11 cellular contexts compared by ENCODE assay signal in the genomic region with DNA sequence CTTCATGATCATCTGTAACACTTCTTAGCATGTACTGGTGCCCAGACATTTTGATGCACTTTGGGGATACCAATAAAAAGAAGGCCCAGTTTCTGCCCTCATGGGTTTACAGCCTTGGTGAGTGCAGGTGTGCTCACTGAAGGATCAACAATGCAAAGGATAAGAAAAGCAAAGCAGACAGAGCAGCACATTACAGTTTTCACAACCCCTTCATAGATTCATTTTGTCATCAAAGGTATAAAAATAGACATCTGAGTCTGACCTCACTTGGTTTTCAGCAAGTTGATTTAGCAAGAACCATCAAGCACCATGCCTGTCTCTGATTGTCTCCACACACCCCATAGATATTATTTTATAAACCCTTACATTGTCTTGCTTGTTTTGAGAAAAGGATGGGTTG.
DNase-seq lines count a peak whose midpoint lies in the region; ATAC-seq, FAIRE-seq and TF ChIP-seq lines count a peak whose summit lies in the region.
"Had no signal": no experiment of that assay in that cellular context is flagged by ENCODE, and none has a peak within 500 bp of the region (broad histone marks: within the 10 kb centered on the region; RNA-seq: fewer than 3 reads in every experiment).

No MANE protein-coding gene starts in this region.

- H2AFZ ChIP-seq in OCI-LY7 (ENCODE audit: low read length): no peak overlapping the region

- CTCF ChIA-PET in OCI-LY7 (lab: Charles Lee; ENCODE audit: unreplicated experiment): interaction anchor here (1.6 kb wide), 1 partner anchor 10 kb away, joined by 9 read pairs; no protein-coding TSS in a partner anchor

- peak overlapping the region; percentile 87 for H3K4me2 ChIP-seq in OCI-LY7 (ENCODE audit: low read length)

- no peaks in the 10 kb centered on the region for H3K9me2 ChIP-seq in OCI-LY7 (ENCODE audit: insufficient read depth, low read length)

- intact Hi-C loops in OCI-LY7 (cut with micrococcal nuclease; ENCODE audit: unreplicated experiment): loop anchor here (1.0 kb wide), 1 partner anchor 97 kb away; no protein-coding TSS in a partner anchor

- no TSS peak for BruUV-seq in OCI-LY7 (replicated peaks; lab: Mats Ljungman, UMichigan)

- peaks cover 26% of the 10 kb centered on the region; the same call in 1 of the 2 replicates for H3K79me2 ChIP-seq in OCI-LY7 (ENCODE audit: insufficient read depth, low read depth, low read length)

- peak overlapping the region; percentile 57 for H3K4me3 ChIP-seq in OCI-LY7 (ENCODE audit: low read depth, low read length, poor library complexity, severe bottlenecking)
- H3K4me3 ChIP-seq: upper lobe of left lung had no signal

- peaks cover 4% of the 10 kb centered on the region; the same call in 1 of the 2 replicates for H3K36me3 ChIP-seq in OCI-LY7 (ENCODE audit: insufficient read depth, low read length)
- H3K36me3 ChIP-seq: upper lobe of left lung had no signal

- H3K4me1 ChIP-seq in OCI-LY7 (ENCODE audit: insufficient read depth, low read length, poor library complexity, severe bottlenecking): peaks cover 80% of the 10 kb centered on the region
- peaks cover 20% of the 10 kb centered on the region for H3K4me1 ChIP-seq in foreskin keratinocyte

- ATAC-seq in GM19468 (IDR thresholded peaks at IDR 0.05; ENCODE audit: extremely low read depth, unreplicated experiment): peak; percentile 30
- peak; percentile 34 for ATAC-seq in HG03066 (IDR thresholded peaks at IDR 0.05; ENCODE audit: low read depth, unreplicated experiment)
- ATAC-seq in foreskin keratinocyte: no peak

- POLR2A ChIA-PET in OCI-LY7 (lab: Charles Lee): interaction anchor here (0.6 to 12.3 kb wide), 8 partner anchors 11 to 96 kb away, joined by 3 to 196 read pairs (median 28); a partner anchor contains a TSS

- no peaks in the 10 kb centered on the region for H3K27me3 ChIP-seq in foreskin keratinocyte
- H3K27me3 ChIP-seq: upper lobe of left lung had no signal

- H3K27ac ChIP-seq in OCI-LY7 (ENCODE audit: low read depth, low read length, poor library complexity, severe bottlenecking): peak overlapping the region; percentile 98
- H3K27ac ChIP-seq in foreskin keratinocyte: no peak overlapping the region
- H3K27ac ChIP-seq: upper lobe of left lung had no signal

- no peaks in the 10 kb centered on the region for H3K9me3 ChIP-seq in OCI-LY7 (ENCODE audit: low read length)
- H3K9me3 ChIP-seq: upper lobe of left lung had no signal

- FAIRE-seq in GM12892 (lab: Jason Lieb, UNC): peak; percentile 94

- TF ChIP-seq POLR2A in GM12892 (IDR thresholded peaks at IDR 0.05; ENCODE audit: low read depth, low read length): no peak

- H4K20me1 ChIP-seq in OCI-LY7 (ENCODE audit: insufficient read depth, low read length): no peaks in the 10 kb centered on the region

- DNase-seq in GM12892 (ENCODE audit: insufficient read length) (no peak), OCI-LY7 (ENCODE audit: low spot score) (peak; percentile 95), foreskin keratinocyte (no peak), EL (no peak), NCI-H1930 (lab: John Stamatoyannopoulos, UW) (no peak)
- no peak for DNase-seq in NK-92 treated with Interleukin-12 subunit alpha and Interleukin-12 subunit beta, amount 100 ng/mL, for 24 hours (lab: John Stamatoyannopoulos, UW)
- DNase-seq: aorta; stimulated activated CD4-positive, alpha-beta T cell treated with anti-CD3 and anti-CD28 coated beads, Interleukin-4, amount 100 ng/mL, for 4 hours; upper lobe of left lung had no signal

- TF ChIP-seq CTCF in OCI-LY7 (conservative IDR thresholded peaks at IDR 0.05; ENCODE audit: low read length): no peak
- no peak for TF ChIP-seq CTCF in foreskin keratinocyte (conservative IDR thresholded peaks at IDR 0.05)
